ENCODE assay signal across 24 cellular contexts in the genomic region with DNA sequence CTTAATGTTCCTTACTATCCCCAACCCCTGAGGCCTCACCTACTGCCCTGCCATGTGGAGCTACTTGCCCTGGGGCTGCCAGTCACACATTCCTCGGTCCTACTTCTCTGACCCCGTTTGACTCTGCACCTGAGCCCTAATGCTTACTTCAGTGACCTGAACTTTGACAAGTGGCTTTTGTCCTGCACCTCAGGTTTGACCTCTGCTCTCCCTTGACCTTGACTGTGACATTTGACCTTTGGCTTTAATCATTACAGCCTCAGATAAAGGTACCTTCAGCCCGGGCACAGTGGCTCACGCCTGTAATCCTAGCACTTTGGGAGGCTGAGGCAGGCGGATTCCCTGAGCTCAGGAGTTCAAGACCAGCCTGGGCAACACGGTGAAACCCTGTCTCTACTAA.
"Had no signal": no experiment of that assay in that cellular context is flagged by ENCODE, and none has a peak within 500 bp of the region (broad histone marks: within the 10 kb centered on the region; RNA-seq: fewer than 3 reads in every experiment).

No MANE protein-coding gene starts in this region.

- ATAC-seq: activated T-helper 17 cell treated with anti-CD3 and anti-CD28 coated beads, Interleukin-2, amount 50 U/mL, for 72 hours; Panc1; WTC11 had no signal

- H3K9ac ChIP-seq: KMS-11 had no signal

- H3K27ac ChIP-seq: KMS-11 had no signal

- H3K27ac Mint-ChIP-seq: activated CD4-positive, alpha-beta memory T cell treated with anti-CD3 and anti-CD28 coated beads, Interleukin-2, amount 10 ng/mL, durations not matched to agents 7 days and 5 days; activated CD4-positive, alpha-beta T cell treated with anti-CD3 and anti-CD28 coated beads, Interleukin-2, amount 10 ng/mL, durations not matched to agents 7 days and 5 days; activated naive CD4-positive, alpha-beta T cell treated with anti-CD3 and anti-CD28 coated beads for 36 hours; activated naive CD8-positive, alpha-beta T cell; activated T-helper 17 cell treated with anti-CD3 and anti-CD28 coated beads, Interleukin-2, amount 50 U/mL, for 72 hours; T-helper 1 cell treated with Interleukin-12 subunit alpha and Interleukin-12 subunit beta and Interleukin-4 antibody, amounts not matched to agents 30 μg/mL and 1 μg/mL, for 36 hours; WTC11 had no signal

- H3K4me1 Mint-ChIP-seq: activated CD4-positive, alpha-beta T cell treated with anti-CD3 and anti-CD28 coated beads, Interleukin-2, amount 10 ng/mL, durations not matched to agents 7 days and 5 days; activated T-helper 17 cell treated with anti-CD3 and anti-CD28 coated beads, Interleukin-2, amount 50 U/mL, for 72 hours; brain had no signal

- H3K27me3 Mint-ChIP-seq: activated CD4-positive, alpha-beta memory T cell treated with anti-CD3 and anti-CD28 coated beads, Interleukin-2, amount 10 ng/mL, durations not matched to agents 7 days and 5 days; activated CD4-positive, alpha-beta T cell treated with anti-CD3 and anti-CD28 coated beads, Interleukin-2, amount 10 ng/mL, durations not matched to agents 7 days and 5 days; activated naive CD8-positive, alpha-beta T cell; activated T-helper 17 cell treated with anti-CD3 and anti-CD28 coated beads, Interleukin-2, amount 50 U/mL, for 72 hours had no signal

- H3K4me3 Mint-ChIP-seq: activated CD4-positive, alpha-beta memory T cell treated with anti-CD3 and anti-CD28 coated beads, Interleukin-2, amount 10 ng/mL, durations not matched to agents 7 days and 5 days; activated CD4-positive, alpha-beta T cell treated with anti-CD3 and anti-CD28 coated beads, Interleukin-2, amount 10 ng/mL, durations not matched to agents 7 days and 5 days; activated naive CD4-positive, alpha-beta T cell treated with anti-CD3 and anti-CD28 coated beads for 36 hours; activated naive CD8-positive, alpha-beta T cell; activated T-helper 17 cell treated with anti-CD3 and anti-CD28 coated beads, Interleukin-2, amount 50 U/mL, for 72 hours; brain; T-helper 1 cell treated with Interleukin-12 subunit alpha and Interleukin-12 subunit beta and Interleukin-4 antibody, amounts not matched to agents 30 μg/mL and 1 μg/mL, for 36 hours; WTC11 had no signal

- H3K36me3 Mint-ChIP-seq: brain had no signal

- FAIRE-seq: astrocyte had no signal

- H3K9me3 Mint-ChIP-seq: activated T-helper 17 cell treated with anti-CD3 and anti-CD28 coated beads, Interleukin-2, amount 50 U/mL, for 72 hours had no signal

- H3K4me2 ChIP-seq: KMS-11 had no signal

- DNase-seq: activated CD4-positive, alpha-beta memory T cell treated with anti-CD3 and anti-CD28 coated beads, Interleukin-2, amount 10 ng/mL, durations not matched to agents 7 days and 5 days; activated CD4-positive, alpha-beta T cell treated with anti-CD3 and anti-CD28 coated beads for 1 hour; activated CD4-positive, alpha-beta T cell treated with anti-CD3 and anti-CD28 coated beads, Interleukin-2, amount 10 ng/mL, durations not matched to agents 7 days and 5 days; activated gamma-delta T cell; activated naive CD4-positive, alpha-beta T cell treated with anti-CD3 and anti-CD28 coated beads for 36 hours; activated T-cell treated with anti-CD3 and anti-CD28 coated beads for 4 hours; activated T-cell treated with anti-CD3 and anti-CD28 coated beads, Interleukin-2, amount 50 U/mL, for 48 hours; amygdala; NCI-H1092; NCI-H1417; NCI-H2029 treated with DMSO at 0.1 percent for 48 hours; NK-92 treated with Interleukin-12 subunit alpha and Interleukin-12 subunit beta, amount 100 ng/mL, for 24 hours; OCI-M1; RPMI8226; SHP77 treated with DMSO at 0.1 percent for 48 hours; T-helper 9 cell had no signal
